Comparison of ENCODE assay signal across 11 cellular contexts in genomic region chr1:162873671-162874666, GRCh38. TPM values are rescaled to one million over a fixed set of nuclear protein-coding genes. Genes with fewer than 3 reads are reported as not detected.
A peak's percentile ranks its signal among the peaks of the same experiment; 100 is the strongest.
DNase-seq lines count a peak whose midpoint lies in the region; ATAC-seq and TF ChIP-seq lines count a peak whose summit lies in the region.
"Had no signal": no experiment of that assay in that cellular context is flagged by ENCODE, and none has a peak within 500 bp of the region (broad histone marks: within the 10 kb centered on the region; RNA-seq: fewer than 3 reads in every experiment).

No MANE protein-coding gene starts in this region.

- POLR2A ChIA-PET in AG04449 (lab: Yijun Ruan, JAX) (interaction anchor here (0.6 to 1.9 kb wide), 6 partner anchors 9 to 196 kb away, joined by 3 to 9 read pairs (median 3); partner anchors contain the start of gene RGS4), WTC11 (lab: Charles Lee) (interaction anchor here (0.6 kb wide), 1 partner anchor 258 kb away, joined by 5 read pairs; no protein-coding TSS in a partner anchor), GM10248 (lab: Yijun Ruan, JAX) (no interaction called here)

- H3K4me1 ChIP-seq in testis (no peaks in the 10 kb centered on the region), upper lobe of left lung (peaks cover 0 to 11% (median 3%) of the 10 kb centered on the region in 4 donors)

- H3K27ac ChIP-seq in testis: no peak overlapping the region
- H3K27ac ChIP-seq in upper lobe of left lung: no peak overlapping the region

- intact Hi-C loops in testis (cut with DNase I; ENCODE audit: low total_unique reads): no loop called here

- H3K27ac Mint-ChIP-seq in WTC11 (no peak overlapping the region), mesothelial cell of epicardium (no peak overlapping the region)

- H3K27me3 Mint-ChIP-seq in WTC11 (ENCODE audit: low read depth): no peaks in the 10 kb centered on the region
- peaks cover 5% of the 10 kb centered on the region for H3K27me3 Mint-ChIP-seq in mesothelial cell of epicardium (ENCODE audit: low read depth)

- DNase-seq in AG04449 (ENCODE audit: low read depth, low spot score): peak; percentile 56
- peak; percentile 18 for DNase-seq in HuH-7 (ENCODE audit: low spot score)
- no peak for DNase-seq in WTC11 (ENCODE audit: low spot score)
- DNase-seq in kidney glomerular epithelial cell (lab: John Stamatoyannopoulos, UW): peak; percentile 61
- DNase-seq in testis: no peak
- DNase-seq in mesothelial cell of epicardium (ENCODE audit: low spot score in 2 of 2, unreplicated experiment in 2 of 2): no peak
- DNase-seq in upper lobe of left lung: no peak
- DNase-seq in GM10248 (ENCODE audit: extremely low spot score): no peak
- DNase-seq: activated CD4-positive, alpha-beta T cell treated with anti-CD3 and anti-CD28 coated beads for 48 hours; BE2C; stimulated activated naive CD4-positive, alpha-beta T cell had no signal

- H3K9me3 ChIP-seq in testis (no peaks in the 10 kb centered on the region), upper lobe of left lung (no peaks in the 10 kb centered on the region)
- H3K9me3 ChIP-seq: BE2C had no signal

- H3K36me3 ChIP-seq in testis (ENCODE audit: low read depth, missing control alignments): no peaks in the 10 kb centered on the region
- H3K36me3 ChIP-seq in upper lobe of left lung: no peaks in the 10 kb centered on the region
- H3K36me3 ChIP-seq: BE2C had no signal

- H3K27me3 ChIP-seq in testis (no peaks in the 10 kb centered on the region), upper lobe of left lung (no peaks in the 10 kb centered on the region)
- H3K27me3 ChIP-seq: BE2C had no signal

- ATAC-seq in WTC11 (peak; percentile 29; the same call in 1 of the 2 replicates), upper lobe of left lung (ENCODE audit: low FRiP score in 2 of 2) (no peak)

- H3K9me3 Mint-ChIP-seq in WTC11 (peaks cover 39% of the 10 kb centered on the region), mesothelial cell of epicardium (peaks cover 37% of the 10 kb centered on the region)

- no peak for TF ChIP-seq EP300 in upper lobe of left lung (IDR thresholded peaks at IDR 0.05)

- peaks cover 14% of the 10 kb centered on the region for H3K4me1 Mint-ChIP-seq in WTC11
- peaks cover 3% of the 10 kb centered on the region for H3K4me1 Mint-ChIP-seq in mesothelial cell of epicardium

- no peak overlapping the region for H3K4me3 Mint-ChIP-seq in WTC11
- H3K4me3 Mint-ChIP-seq in mesothelial cell of epicardium: no peak overlapping the region

- CTCF ChIA-PET in AG04449 (lab: Yijun Ruan, JAX) (interaction anchor here (0.7 to 3.8 kb wide), 16 partner anchors 9 to 442 kb away, joined by 3 to 59 read pairs (median 5); partner anchors contain the start of genes CCDC190 and RGS4), WTC11 (lab: Charles Lee) (interaction anchor here (0.6 to 1.9 kb wide), 3 partner anchors 13 to 26 kb away, joined by 3 to 6 read pairs (median 6); partner anchors contain the start of gene CCDC190), GM10248 (lab: Yijun Ruan, JAX) (interaction anchor here (1.1 to 1.9 kb wide), 3 partner anchors 10 to 442 kb away, joined by 4 read pairs; no protein-coding TSS in a partner anchor)

- TF ChIP-seq CTCF in AG04449 (IDR thresholded peaks at IDR 0.05; ENCODE audit: insufficient read depth, low read length, missing control alignments): peak; percentile 54
- no peak for TF ChIP-seq CTCF in WTC11 (IDR thresholded peaks at IDR 0.05)
- no peak for TF ChIP-seq CTCF in testis (IDR thresholded peaks at IDR 0.05)
- TF ChIP-seq CTCF in mesothelial cell of epicardium (IDR thresholded peaks at IDR 0.05; ENCODE audit: unreplicated experiment): no peak
- no peak for TF ChIP-seq CTCF in upper lobe of left lung (IDR thresholded peaks at IDR 0.05)
- no peak for TF ChIP-seq CTCF in GM10248 (IDR thresholded peaks at IDR 0.05; ENCODE audit: control extremely low read depth, extremely low read depth, low read depth, missing control alignments)

- no peak for TF ChIP-seq POLR2A in testis (IDR thresholded peaks at IDR 0.05)
- no peak for TF ChIP-seq POLR2A in upper lobe of left lung (IDR thresholded peaks at IDR 0.05)

- H3K36me3 Mint-ChIP-seq in WTC11 (peaks cover 7% of the 10 kb centered on the region), mesothelial cell of epicardium (peaks cover 10% of the 10 kb centered on the region)

- H3K4me3 ChIP-seq in AG04449 (ENCODE audit: low read depth, low read length) (no peak overlapping the region), testis (no peak overlapping the region), upper lobe of left lung (no peak overlapping the region)

- WGBS in testis, 2 donors: 49 to 51% methylated on average over 8 of the region's 8 CpGs
- 57 to 63% methylated on average over 8 of the region's 8 CpGs for WGBS in upper lobe of left lung, 2 donors

TF ChIP-seq in WTC11, 78 proteins besides CTCF, POLR2A, EP300 and RAD21:
- TF ChIP-seq NFE2L1 (CRISPR knock-in tag; IDR thresholded peaks at IDR 0.05) (no peak), GABPB1 (CRISPR knock-in tag; IDR thresholded peaks at IDR 0.05) (0 out of 2 replicates have a peak, but pooled peaks have one; percentile 16)

RNA-seq across cellular contexts. Expression of gene CCDC190, which starts 13.0 kb away (rescaled TPM):
- total RNA-seq in WTC11 (2021) (not detected in 3 replicates), testis (1 to 10 TPM in 1 of 2 donors, under 1 TPM in 1; 0.19 to 1.2 TPM), mesothelial cell of epicardium (0.11 to 0.13 TPM in 2 of 3 replicates, not detected in the other), upper lobe of left lung (10 to 100 TPM in 1 of 6 donors, 1 to 10 TPM in 2, under 1 TPM in 2, not detected in 1; 0.76 to 48.0 (median 1.5) TPM)
- polyA plus RNA-seq in testis (ENCODE audit: insufficient read depth, low read depth, low replicate concordance): 1.6 TPM

Comparison
In these comparisons a context has a peak if more than half of its experiments do, and no peak if none do; other contexts are left out.
1. DNase-seq: peak in AG04449 (single experiment), HuH-7 (single experiment) and kidney glomerular epithelial cell (single experiment); none in WTC11 (single experiment), testis (single experiment), mesothelial cell of epicardium (0 of 2), upper lobe of left lung (0 of 2) and GM10248 (single experiment).